ENCODE assay signal across 8 cellular contexts in genomic region chr6:99393366-99393697, GRCh38. TPM values are rescaled to one million over a fixed set of nuclear protein-coding genes. Genes with fewer than 3 reads are reported as not detected.
DNase-seq lines count a peak whose midpoint lies in the region; ATAC-seq and TF ChIP-seq lines count a peak whose summit lies in the region.

No MANE protein-coding gene starts in this region.

- no peak overlapping the region for H4K8ac ChIP-seq in mesendoderm (ENCODE audit: low read depth, low read length)

- no TSS peak for BruUV-seq in MCF 10A (replicated peaks; lab: Mats Ljungman, UMichigan)

- no peak overlapping the region for H4K5ac ChIP-seq in mesendoderm (ENCODE audit: low read length)

- CTCF ChIA-PET in BJ (lab: Yijun Ruan, JAX): interaction anchor here (0.8 to 1.8 kb wide), 3 partner anchors 12 to 59 kb away, joined by 3 to 4 read pairs (median 3); no protein-coding TSS in a partner anchor
- CTCF ChIA-PET in MCF 10A (lab: Yijun Ruan, JAX): interaction anchor here (0.5 to 3.6 kb wide), 11 partner anchors 9 to 608 kb away, joined by 3 to 32 read pairs (median 4); no protein-coding TSS in a partner anchor

- H3K36me3 Mint-ChIP-seq in MCF 10A (ENCODE audit: insufficient read depth, unreplicated experiment): peaks cover 23% of the 10 kb centered on the region

- H3K4me1 Mint-ChIP-seq in MCF 10A (ENCODE audit: insufficient read depth, unreplicated experiment): peaks cover 6% of the 10 kb centered on the region

- H2BK15ac ChIP-seq in mesendoderm (replicated peaks; ENCODE audit: low read depth): no peak overlapping the region

- H3K23ac ChIP-seq in mesendoderm (ENCODE audit: low read length): no peak overlapping the region

- no peak overlapping the region for H3K4ac ChIP-seq in mesendoderm (ENCODE audit: low read depth, low read length)

- H3K4me3 ChIP-seq in BJ (ENCODE audit: low read depth, low read length) (peak overlapping the region; percentile 64), mesendoderm (ENCODE audit: low read length) (peak overlapping the region; percentile 79)

- H3K4me2 ChIP-seq in mesendoderm (ENCODE audit: low read length): peak overlapping the region; percentile 56

- H3K9me3 Mint-ChIP-seq in MCF 10A (ENCODE audit: unreplicated experiment): no peaks in the 10 kb centered on the region

- peak overlapping the region; percentile 88 for H3K9ac ChIP-seq in mesendoderm (ENCODE audit: low read length)

- no peak overlapping the region for H2AK5ac ChIP-seq in mesendoderm (ENCODE audit: low read length)

- DNase-seq in BJ (ENCODE audit: low read depth) (no peak), MCF 10A (ENCODE audit: unreplicated experiment) (no peak), mesendoderm (no peak), posterior vena cava (ENCODE audit: low spot score) (no peak), iPS-NIHi11 (ENCODE audit: low spot score) (no peak), Ammon's horn (ENCODE audit: low spot score) (no peak)

- no peak overlapping the region for H2BK120ac ChIP-seq in mesendoderm (ENCODE audit: low read depth, low read length)

- H3K27ac ChIP-seq in mesendoderm (ENCODE audit: low read depth, low read length): peak overlapping the region; percentile 91

- no CpG with 5 or more reads among the region's 2 CpGs for WGBS in mesendoderm (ENCODE audit: extremely low coverage, insufficient coverage, low lambda C conversion rate)

- H3K27ac Mint-ChIP-seq in MCF 10A (ENCODE audit: low read depth, unreplicated experiment): peak overlapping the region; percentile 96

- H3K4me3 Mint-ChIP-seq in MCF 10A (ENCODE audit: unreplicated experiment): peak overlapping the region; percentile 93

- H3K27me3 ChIP-seq in BJ (ENCODE audit: control insufficient read depth, insufficient read depth, low read length) (no peaks in the 10 kb centered on the region), mesendoderm (ENCODE audit: insufficient read depth, low read length, poor library complexity) (no peaks in the 10 kb centered on the region)

- ATAC-seq in GM19452 (IDR thresholded peaks at IDR 0.05; ENCODE audit: unreplicated experiment) (peak; percentile 10), HG03520 (IDR thresholded peaks at IDR 0.05; ENCODE audit: unreplicated experiment) (peak; percentile 28)

- H3K36me3 ChIP-seq in BJ (ENCODE audit: control insufficient read depth, insufficient read depth, low read length) (no peaks in the 10 kb centered on the region), mesendoderm (ENCODE audit: control insufficient read depth, insufficient read depth, low read length) (no peaks in the 10 kb centered on the region)

- H3K27me3 Mint-ChIP-seq in MCF 10A (ENCODE audit: insufficient read depth, unreplicated experiment): no peaks in the 10 kb centered on the region

- peak overlapping the region; percentile 92 for H3K56ac ChIP-seq in mesendoderm (ENCODE audit: low read length)

- no peaks in the 10 kb centered on the region for H3K79me1 ChIP-seq in mesendoderm (ENCODE audit: low read length)

- H3K4me1 ChIP-seq in mesendoderm (ENCODE audit: control insufficient read depth, low read depth, low read length): no peaks in the 10 kb centered on the region

- peak overlapping the region; percentile 86 for H3K18ac ChIP-seq in mesendoderm (ENCODE audit: low read length)

- no peak overlapping the region for H2BK5ac ChIP-seq in mesendoderm (ENCODE audit: low read length)

- no peaks in the 10 kb centered on the region for H3K79me2 ChIP-seq in mesendoderm (ENCODE audit: control insufficient read depth, insufficient read depth, low read length)

- POLR2A ChIA-PET in BJ (lab: Charles Lee): interaction anchor here (0.6 to 0.7 kb wide), 3 partner anchors 10 to 32 kb away, joined by 3 to 4 read pairs (median 3); no protein-coding TSS in a partner anchor
- POLR2A ChIA-PET in MCF 10A (lab: Yijun Ruan, JAX): interaction anchor here (0.6 to 4.1 kb wide), 20 partner anchors 9 to 241 kb away, joined by 3 to 48 read pairs (median 4); partner anchors contain the start of gene PNISR

- intact Hi-C loops in MCF 10A (cut with micrococcal nuclease): loop anchor here (1.0 to 2.0 kb wide), 2 partner anchors 31 to 59 kb away; partner anchors contain the start of gene PNISR
- intact Hi-C loops in posterior vena cava (cut with DNase I): no loop called here

- TF ChIP-seq CTCF in BJ (IDR thresholded peaks at IDR 0.05; ENCODE audit: insufficient read depth, low read depth, low read length): no peak
- no peak for TF ChIP-seq CTCF in MCF 10A (IDR thresholded peaks at IDR 0.05; ENCODE audit: unreplicated experiment)

RNA-seq across cellular contexts. Expression of gene COQ3, which starts 0.7 kb away (rescaled TPM):
- polyA plus RNA-seq in BJ (2011; rRNA removed): 3.3 and 6.4 TPM in 2 replicates
- 1.0 and 1.4 TPM in 2 replicates for polyA minus RNA-seq in BJ (2011; rRNA and poly(A)+ RNA removed)
- total RNA-seq in MCF 10A (2022) (4.8 and 7.7 TPM in 2 replicates), posterior vena cava (1 to 10 TPM; 5.5 to 7.2 TPM)
- polyA plus RNA-seq in mesendoderm (2013, experiment 1 of 2): 22.5 TPM
- polyA plus RNA-seq in mesendoderm (2013, experiment 2 of 2): 21.9 TPM

RNA-seq across cellular contexts. Expression of gene PNISR, which starts 31.8 kb away (rescaled TPM):
- polyA plus RNA-seq in BJ (2011; rRNA removed): 19.0 and 31.9 TPM in 2 replicates
- 20.4 and 21.3 TPM in 2 replicates for polyA minus RNA-seq in BJ (2011; rRNA and poly(A)+ RNA removed)
- total RNA-seq in MCF 10A (2022) (95.9 and 115 TPM in 2 replicates), posterior vena cava (10 to 100 TPM; 74.1 to 79.0 TPM)
- polyA plus RNA-seq in mesendoderm (2013, experiment 1 of 2): 155 TPM
- 151 TPM for polyA plus RNA-seq in mesendoderm (2013, experiment 2 of 2)

RNA-seq across cellular contexts. Expression of gene FAXC, which starts 43.9 kb away (rescaled TPM):
- polyA plus RNA-seq in BJ (2011; rRNA removed): 3.8 and 5.1 TPM in 2 replicates
- 1.4 and 2.0 TPM in 2 replicates for polyA minus RNA-seq in BJ (2011; rRNA and poly(A)+ RNA removed)
- 2.3 and 3.6 TPM in 2 replicates for total RNA-seq in MCF 10A (2022)
- 12.4 TPM for polyA plus RNA-seq in mesendoderm (2013, experiment 1 of 2)
- 13.4 TPM for polyA plus RNA-seq in mesendoderm (2013, experiment 2 of 2)
- total RNA-seq in posterior vena cava: 10 to 100 TPM; 10.8 to 12.9 TPM
